20 cellular contexts compared by ENCODE assay signal in genomic region chr15:87121357-87121756, GRCh38.
"Had no signal": no experiment of that assay in that cellular context is flagged by ENCODE, and none has a peak within 500 bp of the region (broad histone marks: within the 10 kb centered on the region; RNA-seq: fewer than 3 reads in every experiment).

No MANE protein-coding gene starts in this region.

- H3K27me3 ChIP-seq: ascending aorta, dorsolateral prefrontal cortex, tibial nerve had no signal

- DNase-seq: activated naive CD4-positive, alpha-beta T cell treated with anti-CD3 and anti-CD28 coated beads for 36 hours; activated naive CD8-positive, alpha-beta T cell treated with anti-CD3 and anti-CD28 coated beads, Interleukin-2, amount 50 U/mL, for 24 hours; activated T-cell treated with anti-CD3 and anti-CD28 coated beads for 4 hours; dorsolateral prefrontal cortex; endodermal cell; hippocampal formation; left ventricle myocardium superior; nucleus accumbens; posterior cingulate gyrus; retina; small intestine; stimulated activated CD4-positive, alpha-beta T cell treated with anti-CD3 and anti-CD28 coated beads, Interleukin-4, amount 100 ng/mL, for 24 hours; stimulated activated naive CD4-positive, alpha-beta T cell; substantia nigra; T-helper 9 cell had no signal

- ATAC-seq: activated CD4-positive, CD25-positive, alpha-beta regulatory T cell treated with anti-CD3 and anti-CD28 coated beads, Interleukin-2, amount 50 U/mL, for 24 hours; activated naive CD8-positive, alpha-beta T cell treated with anti-CD3 and anti-CD28 coated beads, Interleukin-2, amount 50 U/mL, for 24 hours; left ventricle myocardium superior had no signal

- H3K4me3 Mint-ChIP-seq: activated naive CD4-positive, alpha-beta T cell treated with anti-CD3 and anti-CD28 coated beads for 36 hours; activated naive CD8-positive, alpha-beta T cell treated with anti-CD3 and anti-CD28 coated beads, Interleukin-2, amount 50 U/mL, for 24 hours; endodermal cell; nephron had no signal

- H3K9me3 ChIP-seq: ascending aorta, tibial nerve had no signal

- H3K27ac ChIP-seq: ascending aorta, dorsolateral prefrontal cortex, tibial nerve had no signal

- H3K4me1 Mint-ChIP-seq: activated naive CD8-positive, alpha-beta T cell treated with anti-CD3 and anti-CD28 coated beads, Interleukin-2, amount 50 U/mL, for 24 hours had no signal

- H3K36me3 ChIP-seq: ascending aorta, tibial nerve had no signal

- H3K9me3 Mint-ChIP-seq: activated naive CD4-positive, alpha-beta T cell treated with anti-CD3 and anti-CD28 coated beads for 36 hours; endodermal cell had no signal

- H3K4me1 ChIP-seq: ascending aorta had no signal

- H3K4me3 ChIP-seq: ascending aorta, dorsolateral prefrontal cortex, tibial nerve had no signal

- H3K27me3 Mint-ChIP-seq: activated naive CD8-positive, alpha-beta T cell treated with anti-CD3 and anti-CD28 coated beads, Interleukin-2, amount 50 U/mL, for 24 hours had no signal

- H3K27ac Mint-ChIP-seq: activated naive CD4-positive, alpha-beta T cell treated with anti-CD3 and anti-CD28 coated beads for 36 hours; activated naive CD8-positive, alpha-beta T cell treated with anti-CD3 and anti-CD28 coated beads, Interleukin-2, amount 50 U/mL, for 24 hours; activated T-helper 2 cell treated with anti-CD3 and anti-CD28 coated beads, Interferon-gamma antibody, Interleukin-2, Interleukin-4, amounts not matched to agents 10 μg/mL and 5 μg/mL and 100 μg/mL, durations not matched to agents 14 hours and 24 hours and 36 hours; endodermal cell; nephron had no signal
